In genomic region chr12:53313996-53314395, GRCh38 we compare ENCODE assay signal across 1 cellular context.
TF ChIP-seq lines count a peak whose summit lies in the region.

No MANE protein-coding gene starts in this region.

TF ChIP-seq in GM12891, 5 proteins besides CTCF, POLR2A, EP300 and RAD21 (continued from another document):
- TF ChIP-seq POU2F2 (IDR thresholded peaks at IDR 0.05; ENCODE audit: low read depth, low read length) (no peak), POLR2AphosphoS5 (IDR thresholded peaks at IDR 0.05; ENCODE audit: low read depth, low read length) (no peak), SPI1 (IDR thresholded peaks at IDR 0.05; ENCODE audit: low read depth, low read length) (0 out of 2 replicates have a peak, but pooled peaks have one; percentile 12)
